Comparison of ENCODE assay signal across 1 cellular context in genomic region chr1:60924964-60925798, GRCh38.
TF ChIP-seq lines count a peak whose summit lies in the region.

No MANE protein-coding gene starts in this region.

TF ChIP-seq in endothelial cell of umbilical vein, 7 proteins besides CTCF, POLR2A, EP300 and RAD21:
- TF ChIP-seq GATA2 (IDR thresholded peaks at IDR 0.05; ENCODE audit: insufficient read depth, insufficient read length, low read depth, low read length) (no peak), EZH2 (IDR thresholded peaks at IDR 0.05; ENCODE audit: borderline replicate concordance, low read depth, low read length, severe bottlenecking) (no peak), JUN (IDR thresholded peaks at IDR 0.05; ENCODE audit: borderline replicate concordance, insufficient read depth, insufficient read length, low read depth) (no peak), FOS (IDR thresholded peaks at IDR 0.05; ENCODE audit: borderline replicate concordance, insufficient read depth, low read length) (no peak), MYC (IDR thresholded peaks at IDR 0.05; ENCODE audit: low read depth, low read length) (no peak), POLR2AphosphoS5 (IDR thresholded peaks at IDR 0.05; ENCODE audit: insufficient read depth, low read depth, low read length) (no peak), MAX (IDR thresholded peaks at IDR 0.05; ENCODE audit: insufficient read depth, insufficient read length) (no peak)
